Comparison of ENCODE assay signal across 9 cellular contexts in the genomic region with DNA sequence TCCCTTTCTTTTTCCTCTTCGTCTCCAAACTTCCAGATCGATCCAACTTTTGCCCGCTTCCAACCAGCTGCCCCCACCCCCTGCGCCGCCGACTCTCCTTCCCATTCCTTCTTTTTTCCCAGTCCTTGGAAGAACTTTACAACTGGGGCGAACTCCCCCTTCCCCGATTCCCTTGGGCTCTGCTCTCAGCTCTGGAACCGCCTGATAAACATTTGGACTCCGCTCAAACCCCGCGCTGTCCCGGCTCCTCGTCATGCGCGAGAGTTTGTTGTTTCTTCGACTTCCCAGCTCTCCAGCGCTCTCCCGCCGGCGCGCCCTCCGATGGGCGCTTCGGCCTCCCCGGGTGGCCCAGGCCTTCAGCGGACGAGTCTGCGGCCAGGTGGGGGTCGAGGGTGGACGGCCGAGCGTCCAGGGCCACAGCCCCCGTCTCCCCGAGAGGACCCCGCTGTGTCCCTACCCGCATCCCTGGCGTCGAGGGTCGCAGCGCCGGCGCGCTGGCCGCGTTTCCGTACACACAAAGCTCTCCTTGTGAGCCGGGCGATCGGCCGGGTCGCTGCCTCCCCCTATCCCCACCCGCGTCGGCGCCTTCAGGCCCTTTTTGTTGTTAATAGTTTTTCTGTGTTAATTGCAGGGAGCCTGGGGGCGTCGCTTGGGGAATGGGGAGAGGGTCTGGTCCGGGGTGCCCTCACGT. TPM values are rescaled to one million over a fixed set of nuclear protein-coding genes. Genes with fewer than 3 reads are reported as not detected.
DNase-seq lines count a peak whose midpoint lies in the region; ATAC-seq, FAIRE-seq and TF ChIP-seq lines count a peak whose summit lies in the region.
"Had no signal": no experiment of that assay in that cellular context is flagged by ENCODE, and none has a peak within 500 bp of the region (broad histone marks: within the 10 kb centered on the region; RNA-seq: fewer than 3 reads in every experiment).

No MANE protein-coding gene starts in this region.

- peaks cover 15 to 39% (median 28%) of the 10 kb centered on the region in 3 experiments; a peak in 6 of 7 replicates for H3K36me3 Mint-ChIP-seq in H9 (ENCODE audit: insufficient read depth in 1 of 3, low read depth in 3 of 3)
- H3K36me3 Mint-ChIP-seq in activated naive CD8-positive, alpha-beta T cell treated with anti-CD3 and anti-CD28 coated beads for 36 hours, result peaks cover 12% of the 10 kb centered on the region

- no peak for FAIRE-seq in A549 (lab: Jason Lieb, UNC)
- FAIRE-seq: frontal cortex had no signal

- H3K18ac ChIP-seq in H9 (ENCODE audit: insufficient read length, low read depth, low read length), result peak overlapping the region; percentile 94

- TF ChIP-seq CTCF in A549 (IDR thresholded peaks at IDR 0.05) (no peak), H9 (conservative IDR thresholded peaks at IDR 0.05) (no peak), left ventricle myocardium inferior (IDR thresholded peaks at IDR 0.05; ENCODE audit: borderline replicate concordance) (no peak)

- H2AFZ ChIP-seq in H9 (ENCODE audit: low read length), result no peak overlapping the region

- peak overlapping the region; percentile 95 for H3K14ac ChIP-seq in H9 (ENCODE audit: insufficient read depth, low read length)

- H4K8ac ChIP-seq in H9 (replicated peaks; ENCODE audit: insufficient read length, low read depth, low read length), result no peak overlapping the region

- 73% methylated on average over 60 of the region's 60 CpGs for WGBS in A549 (ENCODE audit: missing lambda C conversion rate)
- WGBS in H9 (ENCODE audit: extremely low coverage, insufficient read length, low lambda C conversion rate), result no CpG with 5 or more reads among the region's 60 CpGs

- H2BK120ac ChIP-seq in H9 (ENCODE audit: low read depth, low read length, poor library complexity, severe bottlenecking), result no peak overlapping the region

- H3K27ac ChIP-seq in A549 (peak overlapping the region in 1 of 2 experiments; percentile 38; a peak in 1 of 6 replicates), H9 (ENCODE audit: insufficient read length, low read depth, low read length) (no peak overlapping the region), left ventricle myocardium inferior (replicated peaks) (peak overlapping the region; percentile 92)

- H4K91ac ChIP-seq in H9 (ENCODE audit: insufficient read length, low read depth, low read length), result no peak overlapping the region

- no peak overlapping the region for H2BK20ac ChIP-seq in H9 (ENCODE audit: low read depth, low read length, poor library complexity, severe bottlenecking)

- no peaks in the 10 kb centered on the region for H3K9me3 ChIP-seq in A549
- no peaks in the 10 kb centered on the region for H3K9me3 ChIP-seq in H9 (ENCODE audit: control insufficient read depth, low read depth, low read length)
- H3K9me3 ChIP-seq in left ventricle myocardium inferior (replicated peaks), result no peaks in the 10 kb centered on the region

- H3K79me2 ChIP-seq in H9 (ENCODE audit: insufficient read depth, low read length), result no peaks in the 10 kb centered on the region; the same call in 1 of the 2 replicates

- H3K36me3 ChIP-seq in left ventricle myocardium inferior, result peaks cover 31% of the 10 kb centered on the region

- H2BK15ac ChIP-seq in H9 (ENCODE audit: low read depth, low read length), result no peak overlapping the region

- H3K27me3 Mint-ChIP-seq in H9 (ENCODE audit: low read depth), result no peaks in the 10 kb centered on the region
- H3K27me3 Mint-ChIP-seq in activated naive CD8-positive, alpha-beta T cell treated with anti-CD3 and anti-CD28 coated beads for 36 hours, result peaks cover 5% of the 10 kb centered on the region

- H3K23ac ChIP-seq in H9 (ENCODE audit: insufficient read length, low read depth, low read length), result no peak overlapping the region

- H2BK12ac ChIP-seq in H9 (ENCODE audit: insufficient read length, low read depth, low read length), result no peak overlapping the region

- peak overlapping the region; percentile 87 for H3K9ac ChIP-seq in H9 (ENCODE audit: extremely low read depth, insufficient read length, low read length)

- H3K27ac Mint-ChIP-seq in H9, result peak overlapping the region; percentile 53 to 99 (median 64); a peak in 6 of 7 replicates
- peak overlapping the region; percentile 73 for H3K27ac Mint-ChIP-seq in activated naive CD8-positive, alpha-beta T cell treated with anti-CD3 and anti-CD28 coated beads for 36 hours

- H3K4me3 Mint-ChIP-seq in H9, result peak overlapping the region; percentile 95 to 99
- peak overlapping the region; percentile 80 for H3K4me3 Mint-ChIP-seq in activated naive CD8-positive, alpha-beta T cell treated with anti-CD3 and anti-CD28 coated beads for 36 hours

- TF ChIP-seq RAD21 in A549 (conservative IDR thresholded peaks at IDR 0.05 in 1 of 2, IDR thresholded peaks at IDR 0.05 in 1 of 2), result no peak

- no peaks in the 10 kb centered on the region for H4K20me1 ChIP-seq in H9 (ENCODE audit: control insufficient read depth, insufficient read depth, insufficient read length)

- H2BK5ac ChIP-seq in H9 (ENCODE audit: insufficient read length, low read length), result no peak overlapping the region

- intact Hi-C loops in left ventricle myocardium inferior (cut with micrococcal nuclease), result no loop called here

- H3K4me2 ChIP-seq in A549 (peak overlapping the region; percentile 38; the same call in 2 of the 3 replicates), H9 (ENCODE audit: insufficient read depth, insufficient read length, low read length) (peak overlapping the region; percentile 81)

- H3K4me3 ChIP-seq in A549 (0 out of 3 replicates have a peak overlapping the region, but pooled peaks have one; percentile 18), left ventricle myocardium inferior (peak overlapping the region; percentile 87)

- TF ChIP-seq EP300 in A549 (IDR thresholded peaks at IDR 0.05), result no peak

- H3T11ph ChIP-seq in H9 (ENCODE audit: low read length), result no peak overlapping the region

- H3K4me1 Mint-ChIP-seq in H9, result peaks cover 28 to 32% of the 10 kb centered on the region in 2 experiments
- H3K4me1 Mint-ChIP-seq in activated naive CD8-positive, alpha-beta T cell treated with anti-CD3 and anti-CD28 coated beads for 36 hours, result peaks cover 23% of the 10 kb centered on the region

- H4K5ac ChIP-seq in H9 (ENCODE audit: insufficient read length, low read depth, low read length), result no peak overlapping the region

- H3K4me1 ChIP-seq in A549 (no peaks in the 10 kb centered on the region), H9 (ENCODE audit: insufficient read depth, low read length) (peaks cover 9% of the 10 kb centered on the region; the same call in 1 of the 2 replicates), left ventricle myocardium inferior (peaks cover 47% of the 10 kb centered on the region)

- POLR2A ChIA-PET in A549 (lab: Yijun Ruan, JAX), result no interaction called here

- TF ChIP-seq POLR2A in A549 (IDR thresholded peaks at IDR 0.05; ENCODE audit: low read length), result no peak

- CTCF ChIA-PET in A549 (lab: Yijun Ruan, JAX), result interaction anchor here (0.8 to 14.1 kb wide), 8 partner anchors 14 to 279 kb away, joined by 3 to 195 read pairs (median 12); no protein-coding TSS in a partner anchor

- peak overlapping the region; percentile 4; the same call in 1 of the 2 replicates for H3K4ac ChIP-seq in H9 (ENCODE audit: low read depth, low read length)

- H3K23me2 ChIP-seq in H9 (ENCODE audit: insufficient read length, low read depth, low read length, poor library complexity, severe bottlenecking), result peaks cover 14% of the 10 kb centered on the region

- no peak overlapping the region for H2AK5ac ChIP-seq in H9 (ENCODE audit: insufficient read length, low read length)

- no peak for DNase-seq in A549 (ENCODE audit: low read depth in 1 of 2, low spot score in 1 of 2)
- no peak for DNase-seq in H9
- DNase-seq in activated naive CD8-positive, alpha-beta T cell treated with anti-CD3 and anti-CD28 coated beads for 36 hours, result peak; percentile 18
- DNase-seq in left ventricle myocardium inferior, result peak; percentile 76
- peak; percentile 84 for DNase-seq in retina

- no peak overlapping the region for H3K56ac ChIP-seq in H9 (ENCODE audit: insufficient read length, low read depth, low read length)

- ATAC-seq in A549 (peak in 1 of 2 experiments; percentile 48; a peak in 3 of 6 replicates), GM21360 (IDR thresholded peaks at IDR 0.05; ENCODE audit: unreplicated experiment) (no peak), GM21390 (IDR thresholded peaks at IDR 0.05; ENCODE audit: unreplicated experiment) (no peak), HG03196 (IDR thresholded peaks at IDR 0.05; ENCODE audit: unreplicated experiment) (no peak)

- H3K27me3 ChIP-seq in H9 (ENCODE audit: insufficient read depth, low read length) (no peaks in the 10 kb centered on the region), left ventricle myocardium inferior (ENCODE audit: low read depth) (no peaks in the 10 kb centered on the region)

- no peaks in the 10 kb centered on the region for H3K79me1 ChIP-seq in H9 (ENCODE audit: insufficient read depth, low read depth, low read length, poor library complexity, severe bottlenecking)

- H3K9me3 Mint-ChIP-seq in H9, result no peaks in the 10 kb centered on the region
- no peaks in the 10 kb centered on the region for H3K9me3 Mint-ChIP-seq in activated naive CD8-positive, alpha-beta T cell treated with anti-CD3 and anti-CD28 coated beads for 36 hours

RNA-seq across cellular contexts. Expression of a gene that starts 0.8 kb away (rescaled TPM):
- polyA plus RNA-seq in A549 (2011; rRNA removed) (1.9 and 2.5 TPM in 2 replicates), A549 (2017; fragmentation: RNase III; extraction: RNeasy Plus Mini Kit Qiagen cat#74134 plus additional on column Dnase treatment) (1.1 to 2.0 TPM (median 1.5 TPM) in 3 replicates)
- polyA plus RNA-seq in A549 (2012; cell fraction: cytosol; rRNA removed), result 1.9 TPM in 2 replicates
- polyA plus RNA-seq in A549 (2012; cell fraction: nucleus; rRNA removed), result 13.2 and 13.8 TPM in 2 replicates
- 1.7 and 2.3 TPM in 2 replicates for polyA minus RNA-seq in A549 (2011; rRNA and poly(A)+ RNA removed)
- total RNA-seq in H9 (2021) (56.5 and 60.3 TPM in 2 replicates), left ventricle myocardium inferior (22.1 TPM)
- 1 to 10 TPM; 1.1 to 1.8 TPM for total RNA-seq in activated naive CD8-positive, alpha-beta T cell treated with anti-CD3 and anti-CD28 coated beads for 36 hours

RNA-seq across cellular contexts. Expression of a gene that starts 7.5 kb away (rescaled TPM):
- polyA plus RNA-seq in A549 (2011; rRNA removed), result 113 and 116 TPM in 2 replicates
- polyA plus RNA-seq in A549 (2012; cell fraction: cytosol; rRNA removed), result 97.7 and 110 TPM in 2 replicates
- 56.3 and 70.8 TPM in 2 replicates for polyA plus RNA-seq in A549 (2012; cell fraction: nucleus; rRNA removed)
- polyA plus RNA-seq in A549 (2017; fragmentation: RNase III; extraction: RNeasy Plus Mini Kit Qiagen cat#74134 plus additional on column Dnase treatment), result 172 to 173 TPM (median 172 TPM) in 3 replicates
- 18.3 and 23.2 TPM in 2 replicates for polyA minus RNA-seq in A549 (2011; rRNA and poly(A)+ RNA removed)
- 174 and 190 TPM in 2 replicates for total RNA-seq in H9 (2021)
- 100 to 1,000 TPM; 154 to 170 TPM for total RNA-seq in activated naive CD8-positive, alpha-beta T cell treated with anti-CD3 and anti-CD28 coated beads for 36 hours
- 110 TPM for total RNA-seq in left ventricle myocardium inferior

RNA-seq across cellular contexts. Expression of a gene that starts 22.0 kb away (rescaled TPM):
- polyA plus RNA-seq in A549 (2011; rRNA removed) (86.8 and 104 TPM in 2 replicates), A549 (2017; fragmentation: RNase III; extraction: RNeasy Plus Mini Kit Qiagen cat#74134 plus additional on column Dnase treatment) (30.1 to 44.2 TPM (median 39.8 TPM) in 3 replicates)
- polyA plus RNA-seq in A549 (2012; cell fraction: cytosol; rRNA removed), result 12.2 and 16.5 TPM in 2 replicates
- polyA plus RNA-seq in A549 (2012; cell fraction: nucleus; rRNA removed), result 13.7 and 22.7 TPM in 2 replicates
- polyA minus RNA-seq in A549 (2011; rRNA and poly(A)+ RNA removed), result 111 and 138 TPM in 2 replicates
- total RNA-seq in H9 (2021) (2.5 and 3.1 TPM in 2 replicates), left ventricle myocardium inferior (4.6 TPM)
- total RNA-seq in activated naive CD8-positive, alpha-beta T cell treated with anti-CD3 and anti-CD28 coated beads for 36 hours, result 1 to 10 TPM in 1 of 2 experiments, under 1 TPM in 1; 0.56 to 1.0 TPM

RNA-seq across cellular contexts. Expression of a gene that starts 34.3 kb away (rescaled TPM):
- polyA plus RNA-seq in A549 (2011; rRNA removed) (74.3 and 99.6 TPM in 2 replicates), A549 (2017; fragmentation: RNase III; extraction: RNeasy Plus Mini Kit Qiagen cat#74134 plus additional on column Dnase treatment) (45.5 to 62.9 TPM (median 57.2 TPM) in 3 replicates)
- 56.1 and 79.2 TPM in 2 replicates for polyA plus RNA-seq in A549 (2012; cell fraction: cytosol; rRNA removed)
- polyA plus RNA-seq in A549 (2012; cell fraction: nucleus; rRNA removed), result 93.7 and 133 TPM in 2 replicates
- polyA minus RNA-seq in A549 (2011; rRNA and poly(A)+ RNA removed), result 129 and 185 TPM in 2 replicates
- total RNA-seq in H9 (2021) (12.7 and 13.3 TPM in 2 replicates), left ventricle myocardium inferior (48.3 TPM)
- total RNA-seq in activated naive CD8-positive, alpha-beta T cell treated with anti-CD3 and anti-CD28 coated beads for 36 hours, result 10 to 100 TPM; 17.6 to 18.7 TPM

RNA-seq across cellular contexts. Expression of a gene that starts 45.8 kb away (rescaled TPM):
- polyA plus RNA-seq in A549 (2011; rRNA removed), result 0.29 and 0.31 TPM in 2 replicates
- 0.21 and 0.30 TPM in 2 replicates for polyA plus RNA-seq in A549 (2012; cell fraction: cytosol; rRNA removed)
- 0.96 and 1.3 TPM in 2 replicates for polyA plus RNA-seq in A549 (2012; cell fraction: nucleus; rRNA removed)
- 0.23 to 0.46 TPM (median 0.29 TPM) in 3 replicates for polyA plus RNA-seq in A549 (2017; fragmentation: RNase III; extraction: RNeasy Plus Mini Kit Qiagen cat#74134 plus additional on column Dnase treatment)
- 0.39 TPM in 1 of 2 replicates, not detected in the other for polyA minus RNA-seq in A549 (2011; rRNA and poly(A)+ RNA removed)
- 1.2 and 1.4 TPM in 2 replicates for total RNA-seq in H9 (2021)
- total RNA-seq in activated naive CD8-positive, alpha-beta T cell treated with anti-CD3 and anti-CD28 coated beads for 36 hours, result under 1 TPM; 0.14 to 0.19 TPM
- total RNA-seq in left ventricle myocardium inferior, result not detected

Comparison
In these comparisons a context has a peak if more than half of its experiments do, and no peak if none do; other contexts are left out.
1. DNase-seq: peak in activated naive CD8-positive, alpha-beta T cell treated with anti-CD3 and anti-CD28 coated beads for 36 hours (single experiment), left ventricle myocardium inferior (single experiment) and retina (single experiment); none in A549 (0 of 2) and H9 (single experiment).